ENCODE assay signal across 8 cellular contexts in the genomic region with DNA sequence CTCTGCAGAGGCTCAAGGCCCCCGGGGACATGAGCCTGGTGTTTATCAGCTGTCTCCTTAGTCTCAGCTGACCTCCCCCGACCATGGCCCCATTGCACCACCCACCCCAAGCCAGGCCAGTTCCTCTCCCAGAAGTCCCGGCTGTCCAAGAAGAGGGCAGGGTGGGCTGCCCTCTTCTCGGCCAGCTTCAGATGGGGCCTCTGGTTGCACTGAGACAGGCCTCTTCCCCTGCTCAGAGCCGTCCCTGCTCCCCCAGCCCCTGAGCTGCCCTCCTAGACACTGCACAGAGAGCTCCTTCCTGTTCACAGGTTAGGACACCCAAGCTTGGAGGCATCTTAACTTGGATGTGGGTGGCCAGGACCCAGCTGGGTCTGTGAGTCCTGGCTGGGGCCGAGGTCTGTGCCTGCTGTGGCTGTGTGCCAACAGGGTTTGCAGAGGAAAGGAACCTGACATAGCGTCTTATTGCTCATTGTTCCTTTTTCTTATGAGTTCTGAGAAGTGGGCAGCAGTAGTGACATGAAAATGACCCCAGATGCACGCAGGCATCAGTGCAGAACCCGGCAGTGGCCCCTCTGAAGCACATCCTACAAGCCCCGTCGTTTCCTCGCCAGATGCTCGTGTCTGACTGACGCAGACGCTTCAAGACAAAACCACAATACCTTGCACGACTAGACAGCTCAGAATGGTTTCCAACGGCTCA. TPM values are rescaled to one million over a fixed set of nuclear protein-coding genes. Genes with fewer than 3 reads are reported as not detected.
DNase-seq lines count a peak whose midpoint lies in the region; ATAC-seq and TF ChIP-seq lines count a peak whose summit lies in the region.

No MANE protein-coding gene starts in this region.

- H3K9me3 Mint-ChIP-seq in activated CD8-positive, alpha-beta T cell treated with anti-CD3 and anti-CD28 coated beads, Interleukin-2, amount 10 ng/mL, durations not matched to agents 7 days and 5 days (ENCODE audit: insufficient read depth) = no peaks in the 10 kb centered on the region

- POLR2A ChIA-PET in activated CD8-positive, alpha-beta T cell treated with anti-CD3 and anti-CD28 coated beads, Interleukin-2, amount 10 ng/mL, durations not matched to agents 7 days and 5 days (lab: Charles Lee) = interaction anchor here (0.6 to 2.7 kb wide), 23 partner anchors 8 to 430 kb away, joined by 3 to 17 read pairs (median 4); a partner anchor contains a TSS

- H3K27ac Mint-ChIP-seq in activated CD8-positive, alpha-beta T cell treated with anti-CD3 and anti-CD28 coated beads, Interleukin-2, amount 10 ng/mL, durations not matched to agents 7 days and 5 days = peak overlapping the region; percentile 94

- no peak for TF ChIP-seq CTCF in GM13977 (IDR thresholded peaks at IDR 0.05; ENCODE audit: extremely low read depth, insufficient read depth, missing control alignments)
- no peak for TF ChIP-seq CTCF in epithelial cell of esophagus (IDR thresholded peaks at IDR 0.05; ENCODE audit: insufficient read depth, low read depth, low read length, missing control alignments)
- no peak for TF ChIP-seq CTCF in retinal pigment epithelial cell (conservative IDR thresholded peaks at IDR 0.05; ENCODE audit: low read depth, low read length)

- in situ Hi-C loops in GM13977 (cut with MboI; ENCODE audit: low pct_unique_long_range_greater_than_20kb, low sequenced_read_pairs, unreplicated experiment) = no loop called here

- CTCF ChIA-PET in activated CD8-positive, alpha-beta T cell treated with anti-CD3 and anti-CD28 coated beads, Interleukin-2, amount 10 ng/mL, durations not matched to agents 7 days and 5 days (lab: Charles Lee) = interaction anchor here (0.7 to 2.6 kb wide), 7 partner anchors 12 to 430 kb away, joined by 3 to 10 read pairs (median 5); no protein-coding TSS in a partner anchor

- H3K4me3 ChIP-seq in epithelial cell of esophagus (ENCODE audit: low read length) = peak overlapping the region; percentile 35
- H3K4me3 ChIP-seq in retinal pigment epithelial cell (ENCODE audit: low read length) = peak overlapping the region; percentile 46

- peaks cover 34% of the 10 kb centered on the region for H3K36me3 Mint-ChIP-seq in activated CD8-positive, alpha-beta T cell treated with anti-CD3 and anti-CD28 coated beads, Interleukin-2, amount 10 ng/mL, durations not matched to agents 7 days and 5 days (ENCODE audit: low read depth)

- peak overlapping the region; percentile 91 for H3K4me3 Mint-ChIP-seq in activated CD8-positive, alpha-beta T cell treated with anti-CD3 and anti-CD28 coated beads, Interleukin-2, amount 10 ng/mL, durations not matched to agents 7 days and 5 days

- DNase-seq in GM13977 (ENCODE audit: low spot score) = peak; percentile 86
- DNase-seq in KG1 (lab: John Stamatoyannopoulos, UW) = peak; percentile 88
- peak; percentile 90 for DNase-seq in activated CD8-positive, alpha-beta T cell treated with anti-CD3 and anti-CD28 coated beads, Interleukin-2, amount 10 ng/mL, durations not matched to agents 7 days and 5 days
- peak; percentile 45 for DNase-seq in epithelial cell of esophagus (ENCODE audit: low read depth)
- DNase-seq in retinal pigment epithelial cell (ENCODE audit: low read depth) = no peak
- no peak for DNase-seq in retina
- no peak for DNase-seq in HT-29 (ENCODE audit: low spot score)

- H3K4me1 Mint-ChIP-seq in activated CD8-positive, alpha-beta T cell treated with anti-CD3 and anti-CD28 coated beads, Interleukin-2, amount 10 ng/mL, durations not matched to agents 7 days and 5 days (ENCODE audit: low read depth) = peaks cover 53% of the 10 kb centered on the region

- no peaks in the 10 kb centered on the region for H3K27me3 Mint-ChIP-seq in activated CD8-positive, alpha-beta T cell treated with anti-CD3 and anti-CD28 coated beads, Interleukin-2, amount 10 ng/mL, durations not matched to agents 7 days and 5 days (ENCODE audit: low read depth)

- peak; percentile 66 for ATAC-seq in activated CD8-positive, alpha-beta T cell treated with anti-CD3 and anti-CD28 coated beads, Interleukin-2, amount 10 ng/mL, durations not matched to agents 7 days and 5 days
- ATAC-seq in HG03196 (IDR thresholded peaks at IDR 0.05; ENCODE audit: unreplicated experiment) = no peak

RNA-seq across cellular contexts. Expression of a gene that starts 5.5 kb away (rescaled TPM):
- total RNA-seq in activated CD8-positive, alpha-beta T cell treated with anti-CD3 and anti-CD28 coated beads, Interleukin-2, amount 10 ng/mL, durations not matched to agents 7 days and 5 days = 100 to 1,000 TPM; 115 to 129 TPM
- 75.2 and 82.3 TPM in 2 replicates for total RNA-seq in HT-29 (2014; rRNA removed; shearing (Covaris generic))

RNA-seq across cellular contexts. Expression of a gene that starts 9.6 kb away (rescaled TPM):
- total RNA-seq in activated CD8-positive, alpha-beta T cell treated with anti-CD3 and anti-CD28 coated beads, Interleukin-2, amount 10 ng/mL, durations not matched to agents 7 days and 5 days = 10 to 100 TPM; 23.6 to 24.4 TPM
- total RNA-seq in HT-29 (2014; rRNA removed; shearing (Covaris generic)) = 65.3 and 79.4 TPM in 2 replicates

RNA-seq across cellular contexts. Expression of a gene that starts 20.7 kb away (rescaled TPM):
- total RNA-seq in activated CD8-positive, alpha-beta T cell treated with anti-CD3 and anti-CD28 coated beads, Interleukin-2, amount 10 ng/mL, durations not matched to agents 7 days and 5 days = under 1 TPM in 1 of 2 experiments, not detected in 1; 0.10 TPM
- total RNA-seq in HT-29 (2014; rRNA removed; shearing (Covaris generic)) = 1.1 and 1.4 TPM in 2 replicates

RNA-seq across cellular contexts. Expression of a gene that starts 53.6 kb away (rescaled TPM):
- total RNA-seq in activated CD8-positive, alpha-beta T cell treated with anti-CD3 and anti-CD28 coated beads, Interleukin-2, amount 10 ng/mL, durations not matched to agents 7 days and 5 days = 10 to 100 TPM; 53.2 to 58.1 TPM
- total RNA-seq in HT-29 (2014; rRNA removed; shearing (Covaris generic)) = 30.8 and 32.2 TPM in 2 replicates

RNA-seq across cellular contexts. Expression of a gene that starts 59.9 kb away (rescaled TPM):
- 10 to 100 TPM; 71.4 to 75.9 TPM for total RNA-seq in activated CD8-positive, alpha-beta T cell treated with anti-CD3 and anti-CD28 coated beads, Interleukin-2, amount 10 ng/mL, durations not matched to agents 7 days and 5 days
- total RNA-seq in HT-29 (2014; rRNA removed; shearing (Covaris generic)) = 62.6 and 63.3 TPM in 2 replicates

Comparison
In these comparisons a context has a peak if more than half of its experiments do, and no peak if none do; other contexts are left out.
1. DNase-seq: peak in GM13977 (single experiment), KG1 (single experiment), activated CD8-positive, alpha-beta T cell treated with anti-CD3 and anti-CD28 coated beads, Interleukin-2, amount 10 ng/mL, durations not matched to agents 7 days and 5 days (single experiment) and epithelial cell of esophagus (single experiment); none in retinal pigment epithelial cell (single experiment), retina (single experiment) and HT-29 (single experiment).